8 cellular contexts compared by ENCODE assay signal in genomic region chr11:5808500-5809121, GRCh38. TPM values are rescaled to one million over a fixed set of nuclear protein-coding genes. Genes with fewer than 3 reads are reported as not detected.
A peak's percentile ranks its signal among the peaks of the same experiment; 100 is the strongest.
DNase-seq lines count a peak whose midpoint lies in the region; ATAC-seq, FAIRE-seq and TF ChIP-seq lines count a peak whose summit lies in the region.

Gene OR52N2, plus strand, starts transcription at chr11:5808924. Its CDS starts 11,412 bp downstream, at chr11:5820336.

- no peaks in the 10 kb centered on the region for H3K4me1 ChIP-seq in H9 (ENCODE audit: insufficient read depth, low read length)
- peaks cover 8% of the 10 kb centered on the region for H3K4me1 ChIP-seq in Loucy (ENCODE audit: insufficient read depth, low read length, poor library complexity, severe bottlenecking)
- H3K4me1 ChIP-seq in GM12878 (ENCODE audit: control insufficient read depth, insufficient read depth, low read length): no peaks in the 10 kb centered on the region
- H3K4me1 ChIP-seq in iPS-15b (ENCODE audit: control insufficient read depth, insufficient read depth, low read length): no peaks in the 10 kb centered on the region
- H3K4me1 ChIP-seq in skeletal muscle satellite cell (ENCODE audit: control insufficient read depth, insufficient read depth, low read length): peaks cover 3% of the 10 kb centered on the region

- peaks cover 21 to 26% of the 10 kb centered on the region in 2 experiments for H3K4me1 Mint-ChIP-seq in H9

- no peak within 1 kb of the TSS for H3T11ph ChIP-seq in H9 (ENCODE audit: low read length)

- H3K27ac ChIP-seq in H9 (ENCODE audit: insufficient read length, low read depth, low read length) (no peak within 1 kb of the TSS), GM12878 (ENCODE audit: control insufficient read depth, insufficient read depth) (no peak within 1 kb of the TSS)

- no peak within 1 kb of the TSS for H2AFZ ChIP-seq in H9 (ENCODE audit: low read length)
- peak within 1 kb of the TSS; percentile 100 for H2AFZ ChIP-seq in Loucy (ENCODE audit: low read length)
- H2AFZ ChIP-seq in GM12878 (ENCODE audit: control insufficient read depth, low read depth, low read length): peak within 1 kb of the TSS; percentile 74

- peaks cover 2% of the 10 kb centered on the region; the same call in 1 of the 2 replicates for H3K27me3 Mint-ChIP-seq in H9 (ENCODE audit: low read depth)

- TF ChIP-seq RAD21 in GM12878 (IDR thresholded peaks at IDR 0.05; ENCODE audit: insufficient read depth, low read depth, low read length): peak; percentile 97

- H3K27me3 ChIP-seq in H9 (ENCODE audit: insufficient read depth, low read length): no peaks in the 10 kb centered on the region
- no peaks in the 10 kb centered on the region for H3K27me3 ChIP-seq in Loucy (ENCODE audit: insufficient read depth, low read length, poor library complexity, severe bottlenecking)
- no peaks in the 10 kb centered on the region for H3K27me3 ChIP-seq in GM12878 (replicated peaks in 1 of 2; ENCODE audit: control insufficient read depth in 2 of 2, insufficient read depth in 2 of 2, low read length in 1 of 2)
- no peaks in the 10 kb centered on the region for H3K27me3 ChIP-seq in iPS-15b (ENCODE audit: control insufficient read depth, insufficient read depth, low read length)
- peaks cover 9% of the 10 kb centered on the region for H3K27me3 ChIP-seq in skeletal muscle satellite cell (ENCODE audit: control insufficient read depth, insufficient read depth, low read length)

- no TSS peak for BruUV-seq in GM12878 (replicated peaks; lab: Mats Ljungman, UMichigan)

- H2BK20ac ChIP-seq in H9 (ENCODE audit: low read depth, low read length, poor library complexity, severe bottlenecking): no peak within 1 kb of the TSS

- H3K23ac ChIP-seq in H9 (ENCODE audit: insufficient read length, low read depth, low read length): no peak within 1 kb of the TSS

- SMC1A ChIA-PET in GM12878 (lab: Charles Lee; ENCODE audit: uncharacterized antibody, unreplicated experiment): interaction anchor here (1.1 to 3.0 kb wide), 10 partner anchors 80 to 438 kb away, joined by 3 to 19 read pairs (median 4); partner anchors contain the start of gene TRIM5

- WGBS in H9 (ENCODE audit: extremely low coverage, insufficient read length, low lambda C conversion rate): no CpG with 5 or more reads among the region's 24 CpGs
- 5% methylated on average over 24 of the region's 24 CpGs for WGBS in GM12878 (ENCODE audit: insufficient coverage, insufficient replicate concordance, low lambda C conversion rate, missing lambda C conversion rate)

- H4K8ac ChIP-seq in H9 (replicated peaks; ENCODE audit: insufficient read length, low read depth, low read length): no peak within 1 kb of the TSS

- H3K36me3 ChIP-seq in Loucy (ENCODE audit: insufficient read depth, low read length): no peaks in the 10 kb centered on the region
- no peaks in the 10 kb centered on the region for H3K36me3 ChIP-seq in GM12878 (ENCODE audit: control insufficient read depth in 2 of 2, insufficient read depth in 2 of 2, low read length in 1 of 2)
- H3K36me3 ChIP-seq in iPS-15b (ENCODE audit: control insufficient read depth, insufficient read depth, low read length): no peaks in the 10 kb centered on the region
- no peaks in the 10 kb centered on the region for H3K36me3 ChIP-seq in skeletal muscle satellite cell (ENCODE audit: insufficient read depth, low read length)

- POLR2A ChIA-PET in GM12878 (lab: Charles Lee): no interaction called here

- no peaks in the 10 kb centered on the region for H3K9me2 ChIP-seq in Loucy (replicated peaks; ENCODE audit: low read depth, low read length)

- peak within 1 kb of the TSS; percentile 80 for H3K4me3 Mint-ChIP-seq in H9

- FAIRE-seq in GM12878 (lab: Jason Lieb, UNC): peak; percentile 80

- no peak for TF ChIP-seq POLR2A in GM12878 (IDR thresholded peaks at IDR 0.05; ENCODE audit: low read depth, low read length)

- H3K79me1 ChIP-seq in H9 (ENCODE audit: insufficient read depth, low read depth, low read length, poor library complexity, severe bottlenecking): no peaks in the 10 kb centered on the region

- peak within 1 kb of the TSS; percentile 20 for H3K9ac ChIP-seq in H9 (ENCODE audit: extremely low read depth, insufficient read length, low read length)
- peak within 1 kb of the TSS; percentile 77 for H3K9ac ChIP-seq in Loucy (ENCODE audit: low read depth, low read length, poor library complexity, severe bottlenecking)
- H3K9ac ChIP-seq in GM12878 (ENCODE audit: control insufficient read depth, insufficient read depth, low read length): peak within 1 kb of the TSS; percentile 44
- H3K9ac ChIP-seq in iPS-15b (ENCODE audit: low read depth, low read length): peak within 1 kb of the TSS; percentile 72
- peak within 1 kb of the TSS; percentile 51 for H3K9ac ChIP-seq in skeletal muscle satellite cell (ENCODE audit: low read depth, low read length)

- H3K79me2 ChIP-seq in H9 (ENCODE audit: insufficient read depth, low read length) (no peaks in the 10 kb centered on the region), Loucy (ENCODE audit: insufficient read depth, low read length) (no peaks in the 10 kb centered on the region), GM12878 (ENCODE audit: control insufficient read depth, insufficient read depth, low read length) (no peaks in the 10 kb centered on the region)

- H2AK5ac ChIP-seq in H9 (ENCODE audit: insufficient read length, low read length): no peak within 1 kb of the TSS

- CTCF ChIA-PET in GM12878 (lab: Yijun Ruan, JAX): interaction anchor here (0.9 to 3.2 kb wide), 10 partner anchors 10 to 336 kb away, joined by 3 to 23 read pairs (median 11); partner anchors contain the start of genes TRIM22 and TRIM5

- peak within 1 kb of the TSS in 2 of 3 experiments; percentile 71 to 89; a peak in 4 of 7 replicates for H3K27ac Mint-ChIP-seq in H9

- peak within 1 kb of the TSS; percentile 65 for H3K4me2 ChIP-seq in H9 (ENCODE audit: insufficient read depth, insufficient read length, low read length)
- H3K4me2 ChIP-seq in Loucy (ENCODE audit: low read depth, low read length, poor library complexity, severe bottlenecking): peak within 1 kb of the TSS; percentile 97
- peak within 1 kb of the TSS; percentile 78 for H3K4me2 ChIP-seq in GM12878 (ENCODE audit: control insufficient read depth, insufficient read depth)
- peak within 1 kb of the TSS; percentile 86 for H3K4me2 ChIP-seq in skeletal muscle satellite cell (ENCODE audit: low read length)

- H3K9me3 ChIP-seq in H9 (ENCODE audit: control insufficient read depth, low read depth, low read length) (no peaks in the 10 kb centered on the region), Loucy (ENCODE audit: insufficient read depth, low read depth, low read length) (no peaks in the 10 kb centered on the region), GM12878 (replicated peaks; ENCODE audit: control insufficient read depth, insufficient read depth, low read length) (no peaks in the 10 kb centered on the region), iPS-15b (ENCODE audit: control insufficient read depth, insufficient read depth, low read length) (peaks cover under 1% of the 10 kb centered on the region), skeletal muscle satellite cell (replicated peaks; ENCODE audit: low read length) (no peaks in the 10 kb centered on the region)

- H4K20me1 ChIP-seq in H9 (ENCODE audit: control insufficient read depth, insufficient read depth, insufficient read length): no peaks in the 10 kb centered on the region
- no peaks in the 10 kb centered on the region for H4K20me1 ChIP-seq in Loucy (ENCODE audit: insufficient read depth, low read length, poor library complexity, severe bottlenecking)
- H4K20me1 ChIP-seq in GM12878 (ENCODE audit: control insufficient read depth, insufficient read depth): no peaks in the 10 kb centered on the region

- intact Hi-C loops in GM12878 (cut with micrococcal nuclease; ENCODE audit: unreplicated experiment): loop anchor here (1.0 to 5.0 kb wide), 8 partner anchors 82 to 684 kb away; partner anchors contain the start of gene OR51M1

- in situ Hi-C loops in GM12878 (cut with MboI): loop anchor here (5.0 kb wide), 1 partner anchor 336 kb away; no protein-coding TSS in a partner anchor

- no peak within 1 kb of the TSS for H3K56ac ChIP-seq in H9 (ENCODE audit: insufficient read length, low read depth, low read length)

- H3F3A ChIP-seq in Loucy (ENCODE audit: low read depth): no peaks in the 10 kb centered on the region

- H3K14ac ChIP-seq in H9 (ENCODE audit: insufficient read depth, low read length): no peak within 1 kb of the TSS

- peaks cover 0 to 6% (median under 1%) of the 10 kb centered on the region in 3 experiments; a peak in 4 of 7 replicates for H3K36me3 Mint-ChIP-seq in H9 (ENCODE audit: insufficient read depth in 1 of 3, low read depth in 3 of 3)

- peak; percentile 98 for ATAC-seq in GM12878

- TF ChIP-seq EP300 in GM12878 (IDR thresholded peaks at IDR 0.05; ENCODE audit: borderline replicate concordance in 1 of 2, control insufficient read depth in 1 of 2, low read depth in 2 of 2, low read length in 2 of 2): no peak

- no peak within 1 kb of the TSS for H2BK120ac ChIP-seq in H9 (ENCODE audit: low read depth, low read length, poor library complexity, severe bottlenecking)

- no peak within 1 kb of the TSS for H4K91ac ChIP-seq in H9 (ENCODE audit: insufficient read length, low read depth, low read length)

- H2BK15ac ChIP-seq in H9 (ENCODE audit: low read depth, low read length): no peak within 1 kb of the TSS

- TF ChIP-seq CTCF in GM12801 (IDR thresholded peaks at IDR 0.05; ENCODE audit: extremely low read depth, insufficient read length): peak; percentile 7
- peak; percentile 94 for TF ChIP-seq CTCF in H9 (conservative IDR thresholded peaks at IDR 0.05)
- peak; percentile 91 for TF ChIP-seq CTCF in Loucy (conservative IDR thresholded peaks at IDR 0.05; ENCODE audit: low read length)
- peak; percentile 78 to 92 (median 83) for TF ChIP-seq CTCF in GM12878 (IDR thresholded peaks at IDR 0.05 in 2 of 3, conservative IDR thresholded peaks at IDR 0.05 in 1 of 3; ENCODE audit: control insufficient read depth in 2 of 3, extremely low read depth in 1 of 3, insufficient read depth in 1 of 3, low read depth in 3 of 3, low read length in 3 of 3)

- H3K18ac ChIP-seq in H9 (ENCODE audit: insufficient read length, low read depth, low read length): no peak within 1 kb of the TSS

- H3K4me3 ChIP-seq in Loucy (ENCODE audit: low read length, poor library complexity, severe bottlenecking): peak within 1 kb of the TSS; percentile 92
- peak within 1 kb of the TSS; percentile 68 for H3K4me3 ChIP-seq in GM12878
- peak within 1 kb of the TSS; percentile 88 for H3K4me3 ChIP-seq in iPS-15b (ENCODE audit: low read depth, low read length)
- peak within 1 kb of the TSS; percentile 69 for H3K4me3 ChIP-seq in skeletal muscle satellite cell (ENCODE audit: low read length)

- no peak within 1 kb of the TSS for H2BK5ac ChIP-seq in H9 (ENCODE audit: insufficient read length, low read length)

- RAD21 ChIA-PET in GM12878 (lab: Charles Lee; ENCODE audit: unreplicated experiment): interaction anchor here (1.1 to 2.3 kb wide), 5 partner anchors 9 to 124 kb away, joined by 3 to 23 read pairs (median 6); partner anchors contain the start of genes TRIM22 and TRIM5

- no peak within 1 kb of the TSS for H4K5ac ChIP-seq in H9 (ENCODE audit: insufficient read length, low read depth, low read length)

- H2BK12ac ChIP-seq in H9 (ENCODE audit: insufficient read length, low read depth, low read length): no peak within 1 kb of the TSS

- DNase-seq in H9: peak; percentile 77
- peak; percentile 40 to 61 (median 48) for DNase-seq in T-helper 2 cell
- peak; percentile 53 for DNase-seq in GM12878 (ENCODE audit: low read depth, low spot score)
- DNase-seq in NCI-H1048 (lab: John Stamatoyannopoulos, UW): no peak

- H3K9me3 Mint-ChIP-seq in H9: peaks cover 4 to 5% of the 10 kb centered on the region in 2 experiments; a peak in 4 of 5 replicates

- no peaks in the 10 kb centered on the region for H3K23me2 ChIP-seq in H9 (ENCODE audit: insufficient read length, low read depth, low read length, poor library complexity, severe bottlenecking)

- no peak within 1 kb of the TSS for H3K4ac ChIP-seq in H9 (ENCODE audit: low read depth, low read length)

RNA-seq across cellular contexts. Expression of gene OR52N2, which starts in this region (rescaled TPM):
- total RNA-seq in H9 (2021) (not detected in 2 replicates), GM12878 (2014; rRNA removed) (0.11 TPM in 1 of 2 replicates, not detected in the other), GM12878 (2014; rRNA removed; fragmentation: Illumina TruSeq; extraction: Trizol) (not detected in 2 replicates), GM12878 (2021) (not detected in 2 replicates)
- 0.54 and 1.7 TPM in 2 replicates for total RNA-seq in GM12878 (2013; cell fraction: nucleolus; rRNA removed)
- not detected for polyA plus RNA-seq in GM12878 (2011; ENCODE audit: low read depth)
- polyA plus RNA-seq in GM12878 (2011; rRNA removed) (0.42 and 0.52 TPM in 2 replicates), GM12878 (2014; fragmentation: Illumina TruSeq; extraction: Trizol) (0.06 TPM in 1 of 2 replicates, not detected in the other), GM12878 (2014; fragmentation: Nextera tagmentation; extraction: Ambion mirVana) (under 1 TPM; 0.24 to 0.40 TPM), GM12878 (2014; rRNA removed) (0.15 TPM in 1 of 2 replicates, not detected in the other), GM12878 (2016; fragmentation: Nextera tagmentation; extraction: Ambion mirVana) (not detected)
- 0.27 and 0.52 TPM in 2 replicates for polyA plus RNA-seq in GM12878 (2011; cell fraction: cytosol; rRNA removed)
- 1.4 and 2.4 TPM in 2 replicates for polyA plus RNA-seq in GM12878 (2011; cell fraction: nucleus; rRNA removed)
- polyA plus RNA-seq in GM12878 (2012): 0.14 TPM in 1 of 2 replicates, not detected in the other
- polyA minus RNA-seq in GM12878 (2011; rRNA and poly(A)+ RNA removed): not detected in 2 replicates
- not detected in 2 replicates for polyA minus RNA-seq in GM12878 (2011; cell fraction: cytosol; rRNA and poly(A)+ RNA removed)
- 0.57 and 0.60 TPM in 2 replicates for polyA minus RNA-seq in GM12878 (2011; cell fraction: nucleus; rRNA and poly(A)+ RNA removed)
- not detected in 2 replicates for total RNA-seq in skeletal muscle satellite cell (2012; rRNA removed)

Comparison
In these comparisons a context has a peak if more than half of its experiments do, and no peak if none do; other contexts are left out.
1. Peak in DNase-seq, H3K9ac ChIP-seq and H3K4me2 ChIP-seq in H9; RNA of the gene not detected or under 1 TPM.
2. CTCF ChIP-seq: peak in every context shown above with its lines; median percentile 94 in H9; 91 in Loucy; 83 in GM12878; 7 in GM12801.
3. H3K9ac ChIP-seq: peak in every context shown above with its lines; median percentile 77 in Loucy; 72 in iPS-15b; 51 in skeletal muscle satellite cell; 44 in GM12878; 20 in H9.